28 cellular contexts compared by ENCODE assay signal in genomic region chr2:214019973-214020345, GRCh38.
DNase-seq lines count a peak whose midpoint lies in the region; ATAC-seq, FAIRE-seq and TF ChIP-seq lines count a peak whose summit lies in the region.
"Had no signal": no experiment of that assay in that cellular context is flagged by ENCODE, and none has a peak within 500 bp of the region (broad histone marks: within the 10 kb centered on the region; RNA-seq: fewer than 3 reads in every experiment).

No MANE protein-coding gene starts in this region.

- no peaks in the 10 kb centered on the region for H3K36me3 ChIP-seq in HepG2 (replicated peaks in 1 of 2; ENCODE audit: control insufficient read depth in 1 of 2, insufficient read depth in 2 of 2, low read length in 2 of 2)
- H3K36me3 ChIP-seq in right lobe of liver: no peaks in the 10 kb centered on the region
- H3K36me3 ChIP-seq in fibroblast of lung (ENCODE audit: control insufficient read depth, insufficient read depth, low read length): no peaks in the 10 kb centered on the region
- H3K36me3 ChIP-seq in MG63: no peaks in the 10 kb centered on the region
- no peaks in the 10 kb centered on the region for H3K36me3 ChIP-seq in GM23338 (ENCODE audit: insufficient read depth)
- H3K36me3 ChIP-seq: BLaER1, HAP-1, heart left ventricle, left lung had no signal

- TF ChIP-seq POLR2A in HepG2 (IDR thresholded peaks at IDR 0.05; ENCODE audit: insufficient read depth in 1 of 2, low read depth in 2 of 2, low read length in 2 of 2): no peak
- no peak for TF ChIP-seq POLR2A in right lobe of liver (IDR thresholded peaks at IDR 0.05)

- no peaks in the 10 kb centered on the region for H3F3A ChIP-seq in GM23338 (replicated peaks; ENCODE audit: low read depth)

- H3K9me2 ChIP-seq in GM23338 (ENCODE audit: insufficient read depth): peaks cover 6% of the 10 kb centered on the region; the same call in 1 of the 2 replicates

- no TSS peak for BruUV-seq in HepG2 (replicated peaks; lab: Mats Ljungman, UMichigan)

- intact Hi-C loops in HepG2 (cut with micrococcal nuclease; ENCODE audit: unreplicated experiment) (no loop called here), right lobe of liver (cut with DNase I) (no loop called here)

- no peaks in the 10 kb centered on the region for H3K4me1 ChIP-seq in HepG2 (ENCODE audit: insufficient read depth, low read length)
- H3K4me1 ChIP-seq in right lobe of liver: peaks cover 0 to 1% (median 0%) of the 10 kb centered on the region in 4 donors
- peaks cover 15% of the 10 kb centered on the region for H3K4me1 ChIP-seq in fibroblast of lung (ENCODE audit: control insufficient read depth, extremely low read depth, insufficient read depth, low read length)
- no peaks in the 10 kb centered on the region for H3K4me1 ChIP-seq in GM23338 (ENCODE audit: insufficient read depth)
- H3K4me1 ChIP-seq: BLaER1, body of pancreas, HAP-1, left lung had no signal

- H3K27ac ChIP-seq in HepG2 (ENCODE audit: extremely low read length, insufficient read depth, low read length) (no peak overlapping the region), right lobe of liver (no peak overlapping the region), fibroblast of lung (ENCODE audit: insufficient read depth, low read length) (peak overlapping the region; percentile 42), GM23338 (ENCODE audit: low read depth) (no peak overlapping the region)
- H3K27ac ChIP-seq: BLaER1, body of pancreas, coronary artery, heart left ventricle, left lung had no signal

- POLR2A ChIA-PET in HepG2 (lab: Yijun Ruan, JAX): no interaction called here

- H3K4me1 Mint-ChIP-seq in immature natural killer cell (no peaks in the 10 kb centered on the region), GM23338 (peaks cover 2% of the 10 kb centered on the region; the same call in 2 of the 3 replicates)
- H3K4me1 Mint-ChIP-seq: nephron had no signal

- 18% methylated on average over 4 of the region's 4 CpGs for WGBS in HepG2 (ENCODE audit: low lambda C conversion rate)
- WGBS in right lobe of liver (ENCODE audit: insufficient coverage, low coverage, low lambda C conversion rate, missing lambda C conversion rate): 46% methylated on average over 4 of the region's 4 CpGs

- H3K4me2 ChIP-seq in HepG2 (ENCODE audit: low read depth, low read length) (no peak overlapping the region), fibroblast of lung (ENCODE audit: extremely low read depth, insufficient read depth, low read length) (no peak overlapping the region), GM23338 (no peak overlapping the region)
- H3K4me2 ChIP-seq: BLaER1 had no signal

- no peak for TF ChIP-seq CTCF in HepG2 (CRISPR knock-in tag; IDR thresholded peaks at IDR 0.05)
- no peak for TF ChIP-seq CTCF in right lobe of liver (IDR thresholded peaks at IDR 0.05)
- no peak for TF ChIP-seq CTCF in fibroblast of lung (conservative IDR thresholded peaks at IDR 0.05 in 1 of 2, IDR thresholded peaks at IDR 0.05 in 1 of 2; ENCODE audit: low read depth in 1 of 2, low read length in 2 of 2)
- TF ChIP-seq CTCF in GM23338 (conservative IDR thresholded peaks at IDR 0.05; ENCODE audit: low read depth in 2 of 2): no peak

- H3K27ac Mint-ChIP-seq in immature natural killer cell: no peak overlapping the region
- H3K27ac Mint-ChIP-seq in GM23338: no peak overlapping the region
- H3K27ac Mint-ChIP-seq: activated CD8-positive, alpha-beta T cell treated with anti-CD3 and anti-CD28 coated beads for 36 hours; nephron; type B pancreatic cell had no signal

- H3K9me3 Mint-ChIP-seq in immature natural killer cell (peaks cover 0 to 17% (median 2%) of the 10 kb centered on the region in 6 donors), GM23338 (no peaks in the 10 kb centered on the region)
- H3K9me3 Mint-ChIP-seq: activated CD8-positive, alpha-beta T cell treated with anti-CD3 and anti-CD28 coated beads for 36 hours; nephron; type B pancreatic cell had no signal

- H3K27me3 Mint-ChIP-seq in immature natural killer cell (ENCODE audit: low read depth in 3 of 3) (no peaks in the 10 kb centered on the region), GM23338 (ENCODE audit: insufficient read depth, low read depth, poor library complexity) (peaks cover 3% of the 10 kb centered on the region)
- H3K27me3 Mint-ChIP-seq: activated CD8-positive, alpha-beta T cell treated with anti-CD3 and anti-CD28 coated beads for 36 hours; type B pancreatic cell had no signal

- H3K4me3 Mint-ChIP-seq in immature natural killer cell (no peak overlapping the region), GM23338 (no peak overlapping the region)
- H3K4me3 Mint-ChIP-seq: activated CD8-positive, alpha-beta T cell treated with anti-CD3 and anti-CD28 coated beads for 36 hours; nephron; type B pancreatic cell had no signal

- no peak overlapping the region for H3K9ac ChIP-seq in HepG2 (ENCODE audit: insufficient read depth, low read depth, low read length)
- no peak overlapping the region for H3K9ac ChIP-seq in fibroblast of lung (ENCODE audit: insufficient read depth, low read length)
- H3K9ac ChIP-seq: BLaER1 had no signal

- FAIRE-seq in HepG2 (lab: Jason Lieb, UNC): no peak
- FAIRE-seq: A204.1 had no signal

- TF ChIP-seq EP300 in HepG2 (IDR thresholded peaks at IDR 0.05; ENCODE audit: low read depth in 2 of 2, low read length in 2 of 2) (no peak), HepG2 (CRISPR knock-in tag; IDR thresholded peaks at IDR 0.05; ENCODE audit: borderline replicate concordance) (no peak)

- CTCF ChIA-PET in HepG2 (lab: Yijun Ruan, JAX; ENCODE audit: low intra/inter-chr PET ratio, low total read pairs): no interaction called here

- DNase-seq in HepG2 (ENCODE audit: low spot score): no peak
- DNase-seq in right lobe of liver: no peak
- DNase-seq in SKM-1 (lab: John Stamatoyannopoulos, UW; ENCODE audit: unreplicated experiment): peak; percentile 17
- peak in 1 of 2 donors; percentile 46 for DNase-seq in fibroblast of lung (ENCODE audit: low read depth in 2 of 2)
- no peak for DNase-seq in immature natural killer cell
- no peak for DNase-seq in MG63
- no peak for DNase-seq in GM23338 (ENCODE audit: low spot score)
- DNase-seq: activated CD8-positive, alpha-beta T cell treated with anti-CD3 and anti-CD28 coated beads for 36 hours; activated effector memory CD4-positive, alpha-beta T cell treated with anti-CD3 and anti-CD28 coated beads, Interleukin-2, amount 50 U/mL, for 16 hours; activated T-cell treated with anti-CD3 and anti-CD28 coated beads for 4 hours; KBM-7; midbrain; NCI-H1105; NCI-H510A treated with DMSO at 0.1 percent for 48 hours; NK-92 treated with Interleukin-12 subunit alpha and Interleukin-12 subunit beta, amount 100 ng/mL, for 24 hours; RPMI8226; stimulated activated CD8-positive, alpha-beta memory T cell treated with anti-CD3 and anti-CD28 coated beads, Interleukin-4, amount 100 ng/mL, for 48 hours; T-helper 9 cell had no signal

- H3K9me3 ChIP-seq in HepG2 (ENCODE audit: low read length) (peaks cover 4% of the 10 kb centered on the region; the same call in 1 of the 2 replicates), right lobe of liver (no peaks in the 10 kb centered on the region), fibroblast of lung (ENCODE audit: control insufficient read depth, insufficient read depth, low read depth, low read length) (no peaks in the 10 kb centered on the region), MG63 (no peaks in the 10 kb centered on the region)
- H3K9me3 ChIP-seq: BLaER1, body of pancreas, HAP-1, heart left ventricle had no signal

- no peaks in the 10 kb centered on the region for H4K20me1 ChIP-seq in HepG2 (ENCODE audit: insufficient read depth, low read length)
- no peaks in the 10 kb centered on the region for H4K20me1 ChIP-seq in fibroblast of lung (ENCODE audit: control insufficient read depth, extremely low read depth, insufficient read depth, low read length)
- no peaks in the 10 kb centered on the region for H4K20me1 ChIP-seq in GM23338 (replicated peaks; ENCODE audit: insufficient read depth)
- H4K20me1 ChIP-seq: BLaER1 had no signal

- no peak overlapping the region for H3K4me3 ChIP-seq in HepG2 (replicated peaks in 1 of 3; ENCODE audit: insufficient read depth in 1 of 3, low read depth in 2 of 3, low read length in 3 of 3)
- H3K4me3 ChIP-seq in right lobe of liver: no peak overlapping the region
- H3K4me3 ChIP-seq in fibroblast of lung (replicated peaks in 1 of 4; ENCODE audit: control extremely low read depth in 1 of 4, insufficient read depth in 1 of 4, low read depth in 3 of 4, low read length in 4 of 4): no peak overlapping the region
- no peak overlapping the region for H3K4me3 ChIP-seq in MG63
- H3K4me3 ChIP-seq in GM23338: no peak overlapping the region
- H3K4me3 ChIP-seq: BLaER1, body of pancreas, coronary artery, HAP-1, heart left ventricle, left lung had no signal

- ATAC-seq in HepG2 (no peak), right lobe of liver (no peak), GM23338 (no peak), GM21360 (IDR thresholded peaks at IDR 0.05; ENCODE audit: unreplicated experiment) (no peak)

- H3K79me2 ChIP-seq in HepG2 (ENCODE audit: insufficient read depth, low read length): no peaks in the 10 kb centered on the region
- H3K79me2 ChIP-seq in fibroblast of lung (ENCODE audit: control insufficient read depth, insufficient read depth, low read length): no peaks in the 10 kb centered on the region
- no peaks in the 10 kb centered on the region for H3K79me2 ChIP-seq in GM23338 (replicated peaks; ENCODE audit: insufficient read depth)

- no peak for TF ChIP-seq RAD21 in HepG2 (CRISPR knock-in tag; IDR thresholded peaks at IDR 0.05)

- no peaks in the 10 kb centered on the region for H3K36me3 Mint-ChIP-seq in immature natural killer cell
- no peaks in the 10 kb centered on the region for H3K36me3 Mint-ChIP-seq in GM23338 (ENCODE audit: low read depth)
- H3K36me3 Mint-ChIP-seq: type B pancreatic cell had no signal

- in situ Hi-C loops in HepG2 (cut with HindIII; ENCODE audit: extremely low pct_ligation_motif_present, low pct_unique_long_range_greater_than_20kb): no loop called here

- H3K27me3 ChIP-seq in HepG2 (ENCODE audit: control insufficient read depth in 1 of 2, insufficient read depth in 2 of 2, low read length in 2 of 2) (no peaks in the 10 kb centered on the region), right lobe of liver (no peaks in the 10 kb centered on the region), fibroblast of lung (ENCODE audit: control insufficient read depth, insufficient read depth, low read length) (no peaks in the 10 kb centered on the region), MG63 (no peaks in the 10 kb centered on the region), GM23338 (ENCODE audit: insufficient read depth) (no peaks in the 10 kb centered on the region)
- H3K27me3 ChIP-seq: BLaER1, body of pancreas, heart left ventricle, left lung had no signal

- H2AFZ ChIP-seq in HepG2 (ENCODE audit: low read length): no peak overlapping the region
- H2AFZ ChIP-seq in fibroblast of lung (ENCODE audit: low read length): no peak overlapping the region
- no peak overlapping the region for H2AFZ ChIP-seq in GM23338

TF ChIP-seq in HepG2, 621 proteins besides CTCF, POLR2A, EP300 and RAD21 (continues in another document):
- peak; percentile 77 for TF ChIP-seq CEBPB (IDR thresholded peaks at IDR 0.05; ENCODE audit: borderline replicate concordance, low read depth, low read length)

TF ChIP-seq in GM23338, 12 proteins besides CTCF, POLR2A, EP300 and RAD21 (continues in another document):
- TF ChIP-seq ZNF114 (CRISPR knock-in tag; IDR thresholded peaks at IDR 0.05): no peak
- TF ChIP-seq POLR2AphosphoS5 (IDR thresholded peaks at IDR 0.05; ENCODE audit: low read depth): no peak
